24 cellular contexts compared by ENCODE assay signal in the genomic region with DNA sequence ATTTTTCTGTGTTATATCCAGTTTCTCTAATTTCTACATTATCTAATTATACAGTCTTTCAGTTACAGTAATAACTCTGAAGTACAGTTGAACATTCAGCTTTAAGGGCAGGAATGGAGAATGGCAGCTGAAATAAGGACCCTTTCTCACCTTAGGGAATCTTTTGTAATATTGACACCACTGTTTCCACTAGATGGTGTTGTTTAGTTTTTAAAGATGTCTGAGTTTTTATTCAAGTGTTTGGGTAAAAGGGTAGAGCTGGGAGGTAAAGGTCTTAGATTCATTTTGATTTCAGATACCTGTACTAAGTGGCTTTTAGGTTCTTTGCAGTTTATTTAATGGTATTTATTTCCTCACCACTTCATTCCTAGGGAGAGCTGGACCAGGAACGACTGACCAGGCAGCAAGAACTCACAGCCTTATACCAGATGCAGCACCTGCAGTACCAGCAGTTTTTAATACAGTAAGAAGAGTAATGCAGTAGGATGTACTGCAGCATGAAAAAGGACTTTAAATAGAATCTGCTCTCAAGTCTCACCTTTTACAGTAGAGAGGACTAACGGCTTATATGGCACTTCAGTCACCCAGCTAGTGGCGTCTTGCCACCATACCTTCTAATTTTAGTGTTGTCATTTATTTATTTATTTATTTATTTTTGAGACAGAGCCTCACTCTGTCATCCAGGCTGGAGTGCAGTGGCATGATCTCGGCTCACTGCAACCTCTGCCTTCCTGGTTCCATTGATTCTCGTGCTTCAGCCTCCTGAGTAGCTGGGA. TPM values are rescaled to one million over a fixed set of nuclear protein-coding genes. Genes with fewer than 3 reads are reported as not detected.
DNase-seq lines count a peak whose midpoint lies in the region; ATAC-seq and TF ChIP-seq lines count a peak whose summit lies in the region.
"Had no signal": no experiment of that assay in that cellular context is flagged by ENCODE, and none has a peak within 500 bp of the region (broad histone marks: within the 10 kb centered on the region; RNA-seq: fewer than 3 reads in every experiment).

No MANE protein-coding gene starts in this region.

- no peaks in the 10 kb centered on the region for H3K79me2 ChIP-seq in OCI-LY7 (ENCODE audit: insufficient read depth, low read depth, low read length)

- BruUV-seq in OCI-LY7 (replicated peaks; lab: Mats Ljungman, UMichigan) = no TSS peak

- H3K27me3 ChIP-seq in heart right ventricle = no peaks in the 10 kb centered on the region
- H3K27me3 ChIP-seq in gastrocnemius medialis = no peaks in the 10 kb centered on the region
- H3K27me3 ChIP-seq: BLaER1 treated with 17β-estradiol and CSF1 and Interleukin-3, amounts not matched to agents 10 nM and 100 nM; brain microvascular endothelial cell; upper lobe of right lung had no signal

- no peaks in the 10 kb centered on the region for H3K9me3 Mint-ChIP-seq in activated CD8-positive, alpha-beta T cell treated with anti-CD3 and anti-CD28 coated beads for 36 hours
- H3K9me3 Mint-ChIP-seq in activated CD8-positive, alpha-beta T cell treated with anti-CD3 and anti-CD28 coated beads, Interleukin-2, amount 10 ng/mL, durations not matched to agents 7 days and 5 days (ENCODE audit: insufficient read depth) = no peaks in the 10 kb centered on the region
- no peaks in the 10 kb centered on the region for H3K9me3 Mint-ChIP-seq in activated CD8-positive, alpha-beta memory T cell treated with anti-CD3 and anti-CD28 coated beads, Interleukin-2, amount 10 ng/mL, durations not matched to agents 7 days and 5 days (ENCODE audit: low read depth)
- H3K9me3 Mint-ChIP-seq: HFFc6; natural killer cell treated with Interleukin-12 subunit alpha and Interleukin-12 subunit beta and Interleukin-15 and Interleukin-18, amount 100 ng/mL, for 72 hours had no signal

- no peak overlapping the region for H3K27ac ChIP-seq in OCI-LY7 (ENCODE audit: low read depth, low read length, poor library complexity, severe bottlenecking)
- peak overlapping the region in 7 of 10 donors; percentile 23 to 70 (median 67) for H3K27ac ChIP-seq in heart right ventricle
- peak overlapping the region in 3 of 4 donors; percentile 28 to 64 (median 58) for H3K27ac ChIP-seq in gastrocnemius medialis
- H3K27ac ChIP-seq: BLaER1 treated with 17β-estradiol and CSF1 and Interleukin-3, amounts not matched to agents 10 nM and 100 nM; brain microvascular endothelial cell; epithelial cell of prostate; KMS-11; upper lobe of right lung had no signal

- intact Hi-C loops in activated CD8-positive, alpha-beta T cell treated with anti-CD3 and anti-CD28 coated beads for 36 hours (cut with micrococcal nuclease) = no loop called here
- intact Hi-C loops in OCI-LY7 (cut with micrococcal nuclease; ENCODE audit: unreplicated experiment) (loop anchor here (2.0 kb wide), 1 partner anchor 29 kb away; no protein-coding TSS in a partner anchor), heart right ventricle (cut with DNase I) (no loop called here), gastrocnemius medialis (cut with DNase I; ENCODE audit: low total_unique reads) (no loop called here)

- H4K20me1 ChIP-seq in OCI-LY7 (ENCODE audit: insufficient read depth, low read length) = no peaks in the 10 kb centered on the region

- H2AFZ ChIP-seq in OCI-LY7 (ENCODE audit: low read length) = no peak overlapping the region

- DNase-seq in activated CD8-positive, alpha-beta T cell treated with anti-CD3 and anti-CD28 coated beads for 36 hours = no peak
- DNase-seq in activated CD8-positive, alpha-beta T cell treated with anti-CD3 and anti-CD28 coated beads, Interleukin-2, amount 10 ng/mL, durations not matched to agents 7 days and 5 days = no peak
- peak; percentile 31 for DNase-seq in OCI-LY7 (ENCODE audit: low spot score)
- DNase-seq in heart right ventricle = peak in 1 of 2 donors; percentile 12
- peak; percentile 15 to 60 for DNase-seq in gastrocnemius medialis
- no peak for DNase-seq in activated CD8-positive, alpha-beta memory T cell treated with anti-CD3 and anti-CD28 coated beads, Interleukin-2, amount 50 U/mL, for 48 hours
- no peak for DNase-seq in SW480 (ENCODE audit: low spot score)
- no peak for DNase-seq in activated CD8-positive, alpha-beta memory T cell treated with anti-CD3 and anti-CD28 coated beads, Interleukin-2, amount 10 ng/mL, durations not matched to agents 7 days and 5 days
- DNase-seq: 8988T; brain microvascular endothelial cell; foreskin melanocyte; HFFc6; kidney glomerular epithelial cell; mesendoderm; stimulated activated CD4-positive, alpha-beta T cell treated with anti-CD3 and anti-CD28 coated beads, Interleukin-4, amount 100 ng/mL, for 24 hours; upper lobe of right lung had no signal

- no peak for ATAC-seq in activated CD8-positive, alpha-beta T cell treated with anti-CD3 and anti-CD28 coated beads for 36 hours
- ATAC-seq in activated CD8-positive, alpha-beta T cell treated with anti-CD3 and anti-CD28 coated beads, Interleukin-2, amount 10 ng/mL, durations not matched to agents 7 days and 5 days = no peak
- ATAC-seq in heart right ventricle (peak; percentile 46 to 95 (median 90)), gastrocnemius medialis (peak; percentile 88 to 94)
- no peak for ATAC-seq in activated CD8-positive, alpha-beta memory T cell treated with anti-CD3 and anti-CD28 coated beads, Interleukin-2, amount 10 ng/mL, durations not matched to agents 7 days and 5 days
- ATAC-seq: natural killer cell treated with Interleukin-12 subunit alpha and Interleukin-12 subunit beta and Interleukin-15 and Interleukin-18, amount 100 ng/mL, for 72 hours; upper lobe of right lung had no signal

- CTCF ChIA-PET in activated CD8-positive, alpha-beta T cell treated with anti-CD3 and anti-CD28 coated beads for 36 hours (lab: Charles Lee) = interaction anchor here (1.1 to 1.4 kb wide), 4 partner anchors 15 to 37 kb away, joined by 3 read pairs; no protein-coding TSS in a partner anchor
- CTCF ChIA-PET in activated CD8-positive, alpha-beta T cell treated with anti-CD3 and anti-CD28 coated beads, Interleukin-2, amount 10 ng/mL, durations not matched to agents 7 days and 5 days (lab: Charles Lee) = interaction anchor here (0.7 to 2.6 kb wide), 10 partner anchors 12 to 441 kb away, joined by 3 to 10 read pairs (median 4); no protein-coding TSS in a partner anchor
- CTCF ChIA-PET in OCI-LY7 (lab: Charles Lee; ENCODE audit: unreplicated experiment) = interaction anchor here (0.5 kb wide), 1 partner anchor 73 kb away, joined by 4 read pairs; no protein-coding TSS in a partner anchor
- CTCF ChIA-PET in activated CD8-positive, alpha-beta memory T cell treated with anti-CD3 and anti-CD28 coated beads, Interleukin-2, amount 10 ng/mL, durations not matched to agents 7 days and 5 days (lab: Charles Lee) = interaction anchor here (1.1 to 2.7 kb wide), 6 partner anchors 12 to 441 kb away, joined by 3 to 13 read pairs (median 6); partner anchors contain the start of gene ATG16L1

- peak; percentile 23 for TF ChIP-seq CTCF in activated CD8-positive, alpha-beta T cell treated with anti-CD3 and anti-CD28 coated beads for 36 hours (IDR thresholded peaks at IDR 0.05)
- peak; percentile 74 for TF ChIP-seq CTCF in OCI-LY7 (conservative IDR thresholded peaks at IDR 0.05; ENCODE audit: low read length)
- TF ChIP-seq CTCF in heart right ventricle (IDR thresholded peaks at IDR 0.05) = peak in 3 of 9 donors; percentile 7 to 28 (median 12)
- no peak for TF ChIP-seq CTCF in gastrocnemius medialis (IDR thresholded peaks at IDR 0.05 in 4 of 5, conservative IDR thresholded peaks at IDR 0.05 in 1 of 5)

- 42 to 68% methylated on average over 5 of the region's 5 CpGs for WGBS in heart right ventricle, 2 donors

- no peaks in the 10 kb centered on the region for H3K27me3 Mint-ChIP-seq in activated CD8-positive, alpha-beta T cell treated with anti-CD3 and anti-CD28 coated beads for 36 hours
- H3K27me3 Mint-ChIP-seq in activated CD8-positive, alpha-beta T cell treated with anti-CD3 and anti-CD28 coated beads, Interleukin-2, amount 10 ng/mL, durations not matched to agents 7 days and 5 days (ENCODE audit: low read depth) = no peaks in the 10 kb centered on the region
- H3K27me3 Mint-ChIP-seq in activated CD8-positive, alpha-beta memory T cell treated with anti-CD3 and anti-CD28 coated beads, Interleukin-2, amount 10 ng/mL, durations not matched to agents 7 days and 5 days = no peaks in the 10 kb centered on the region
- H3K27me3 Mint-ChIP-seq: natural killer cell treated with Interleukin-12 subunit alpha and Interleukin-12 subunit beta and Interleukin-15 and Interleukin-18, amount 100 ng/mL, for 72 hours; progenitor cell of endocrine pancreas had no signal

- H3K9me3 ChIP-seq in OCI-LY7 (ENCODE audit: low read length) (no peaks in the 10 kb centered on the region), heart right ventricle (no peaks in the 10 kb centered on the region), gastrocnemius medialis (no peaks in the 10 kb centered on the region)
- H3K9me3 ChIP-seq: upper lobe of right lung had no signal

- H3K4me1 Mint-ChIP-seq in activated CD8-positive, alpha-beta T cell treated with anti-CD3 and anti-CD28 coated beads for 36 hours (ENCODE audit: low read depth) = no peaks in the 10 kb centered on the region
- no peaks in the 10 kb centered on the region for H3K4me1 Mint-ChIP-seq in activated CD8-positive, alpha-beta T cell treated with anti-CD3 and anti-CD28 coated beads, Interleukin-2, amount 10 ng/mL, durations not matched to agents 7 days and 5 days (ENCODE audit: low read depth)
- H3K4me1 Mint-ChIP-seq in activated CD8-positive, alpha-beta memory T cell treated with anti-CD3 and anti-CD28 coated beads, Interleukin-2, amount 10 ng/mL, durations not matched to agents 7 days and 5 days = peaks cover 7% of the 10 kb centered on the region

- H3K4me3 ChIP-seq in OCI-LY7 (ENCODE audit: low read depth, low read length, poor library complexity, severe bottlenecking) (no peak overlapping the region), heart right ventricle (no peak overlapping the region), gastrocnemius medialis (no peak overlapping the region)
- H3K4me3 ChIP-seq: BLaER1 treated with 17β-estradiol and CSF1 and Interleukin-3, amounts not matched to agents 10 nM and 100 nM; smooth muscle cell; upper lobe of right lung had no signal

- peaks cover 78% of the 10 kb centered on the region for H3K36me3 ChIP-seq in OCI-LY7 (ENCODE audit: insufficient read depth, low read length)
- H3K36me3 ChIP-seq in heart right ventricle = peaks cover 0 to 99% (median 47%) of the 10 kb centered on the region in 9 donors
- H3K36me3 ChIP-seq in gastrocnemius medialis = peaks cover 0 to 49% of the 10 kb centered on the region in 2 donors

- no peak overlapping the region for H3K4me2 ChIP-seq in OCI-LY7 (ENCODE audit: low read length)
- H3K4me2 ChIP-seq: BLaER1 treated with 17β-estradiol and CSF1 and Interleukin-3, amounts not matched to agents 10 nM and 100 nM; KMS-11; smooth muscle cell had no signal

- H3K36me3 Mint-ChIP-seq in activated CD8-positive, alpha-beta T cell treated with anti-CD3 and anti-CD28 coated beads for 36 hours (ENCODE audit: low read depth) = peaks cover 26% of the 10 kb centered on the region
- peaks cover 47% of the 10 kb centered on the region for H3K36me3 Mint-ChIP-seq in activated CD8-positive, alpha-beta T cell treated with anti-CD3 and anti-CD28 coated beads, Interleukin-2, amount 10 ng/mL, durations not matched to agents 7 days and 5 days (ENCODE audit: low read depth)
- H3K36me3 Mint-ChIP-seq in activated CD8-positive, alpha-beta memory T cell treated with anti-CD3 and anti-CD28 coated beads, Interleukin-2, amount 10 ng/mL, durations not matched to agents 7 days and 5 days = peaks cover 36% of the 10 kb centered on the region

- no peak overlapping the region for H3K4me3 Mint-ChIP-seq in activated CD8-positive, alpha-beta T cell treated with anti-CD3 and anti-CD28 coated beads for 36 hours
- no peak overlapping the region for H3K4me3 Mint-ChIP-seq in activated CD8-positive, alpha-beta T cell treated with anti-CD3 and anti-CD28 coated beads, Interleukin-2, amount 10 ng/mL, durations not matched to agents 7 days and 5 days
- no peak overlapping the region for H3K4me3 Mint-ChIP-seq in activated CD8-positive, alpha-beta memory T cell treated with anti-CD3 and anti-CD28 coated beads, Interleukin-2, amount 10 ng/mL, durations not matched to agents 7 days and 5 days
- H3K4me3 Mint-ChIP-seq: HFFc6; natural killer cell treated with Interleukin-12 subunit alpha and Interleukin-12 subunit beta and Interleukin-15 and Interleukin-18, amount 100 ng/mL, for 72 hours had no signal

- POLR2A ChIA-PET in activated CD8-positive, alpha-beta T cell treated with anti-CD3 and anti-CD28 coated beads for 36 hours (lab: Charles Lee) = no interaction called here
- POLR2A ChIA-PET in activated CD8-positive, alpha-beta T cell treated with anti-CD3 and anti-CD28 coated beads, Interleukin-2, amount 10 ng/mL, durations not matched to agents 7 days and 5 days (lab: Charles Lee) = no interaction called here
- POLR2A ChIA-PET in OCI-LY7 (lab: Charles Lee) = interaction anchor here (0.6 kb wide), 3 partner anchors 10 to 1919 kb away, joined by 3 to 4 read pairs (median 3); no protein-coding TSS in a partner anchor

- no peaks in the 10 kb centered on the region for H3K9me2 ChIP-seq in OCI-LY7 (ENCODE audit: insufficient read depth, low read length)

- in situ Hi-C loops in gastrocnemius medialis (cut with MboI; ENCODE audit: low sequenced_read_pairs in 4 of 4) = loop anchor here in 1 of 4 donors (25.0 kb wide), 1 partner anchor 197 kb away; no protein-coding TSS in a partner anchor

- no peak for TF ChIP-seq POLR2A in gastrocnemius medialis (IDR thresholded peaks at IDR 0.05)

- H3K27ac Mint-ChIP-seq in activated CD8-positive, alpha-beta T cell treated with anti-CD3 and anti-CD28 coated beads for 36 hours = no peak overlapping the region
- H3K27ac Mint-ChIP-seq in activated CD8-positive, alpha-beta T cell treated with anti-CD3 and anti-CD28 coated beads, Interleukin-2, amount 10 ng/mL, durations not matched to agents 7 days and 5 days = no peak overlapping the region
- no peak overlapping the region for H3K27ac Mint-ChIP-seq in activated CD8-positive, alpha-beta memory T cell treated with anti-CD3 and anti-CD28 coated beads, Interleukin-2, amount 10 ng/mL, durations not matched to agents 7 days and 5 days
- H3K27ac Mint-ChIP-seq: HFFc6; natural killer cell treated with Interleukin-12 subunit alpha and Interleukin-12 subunit beta and Interleukin-15 and Interleukin-18, amount 100 ng/mL, for 72 hours; progenitor cell of endocrine pancreas had no signal

- H3K4me1 ChIP-seq in OCI-LY7 (ENCODE audit: insufficient read depth, low read length, poor library complexity, severe bottlenecking) = peaks cover 8% of the 10 kb centered on the region
- peaks cover 0 to 15% (median 0%) of the 10 kb centered on the region in 9 donors for H3K4me1 ChIP-seq in heart right ventricle
- H3K4me1 ChIP-seq in gastrocnemius medialis = peaks cover 11 to 15% of the 10 kb centered on the region in 2 donors
- H3K4me1 ChIP-seq: BLaER1 treated with 17β-estradiol and CSF1 and Interleukin-3, amounts not matched to agents 10 nM and 100 nM; upper lobe of right lung had no signal

RNA-seq across cellular contexts. Expression of gene KCNJ13, which starts 33.2 kb away (rescaled TPM):
- total RNA-seq in activated CD8-positive, alpha-beta T cell treated with anti-CD3 and anti-CD28 coated beads for 36 hours = not detected
- not detected for total RNA-seq in activated CD8-positive, alpha-beta T cell treated with anti-CD3 and anti-CD28 coated beads, Interleukin-2, amount 10 ng/mL, durations not matched to agents 7 days and 5 days
- not detected in 2 replicates for total RNA-seq in OCI-LY7 (2014; rRNA removed; shearing (Covaris generic))
- total RNA-seq in OCI-LY7 (2022) (not detected in 2 replicates), heart right ventricle (not detected), gastrocnemius medialis (not detected)
- not detected for polyA plus RNA-seq in heart right ventricle
- not detected for total RNA-seq in activated CD8-positive, alpha-beta memory T cell treated with anti-CD3 and anti-CD28 coated beads, Interleukin-2, amount 10 ng/mL, durations not matched to agents 7 days and 5 days
- total RNA-seq: dermis microvascular lymphatic vessel endothelial cell; HFFc6; natural killer cell treated with Interleukin-12 subunit alpha and Interleukin-12 subunit beta and Interleukin-15 and Interleukin-18, amount 100 ng/mL, for 72 hours; smooth muscle cell; T-helper 2 cell treated with Interferon-gamma antibody and Interleukin-4, amounts not matched to agents 100 ng/mL and 5 ng/mL, for 36 hours; upper lobe of right lung had no signal
- polyA plus RNA-seq: smooth muscle cell had no signal

Comparison
In these comparisons a context has a peak if more than half of its experiments do, and no peak if none do; other contexts are left out.
1. ATAC-seq: peak in heart right ventricle (8 of 8) and gastrocnemius medialis (2 of 2); none in activated CD8-positive, alpha-beta T cell treated with anti-CD3 and anti-CD28 coated beads for 36 hours (single experiment), activated CD8-positive, alpha-beta T cell treated with anti-CD3 and anti-CD28 coated beads, Interleukin-2, amount 10 ng/mL, durations not matched to agents 7 days and 5 days (single experiment) and activated CD8-positive, alpha-beta memory T cell treated with anti-CD3 and anti-CD28 coated beads, Interleukin-2, amount 10 ng/mL, durations not matched to agents 7 days and 5 days (single experiment).
2. DNase-seq: peak in OCI-LY7 (single experiment) and gastrocnemius medialis (2 of 2); none in activated CD8-positive, alpha-beta T cell treated with anti-CD3 and anti-CD28 coated beads for 36 hours (single experiment), activated CD8-positive, alpha-beta T cell treated with anti-CD3 and anti-CD28 coated beads, Interleukin-2, amount 10 ng/mL, durations not matched to agents 7 days and 5 days (single experiment), activated CD8-positive, alpha-beta memory T cell treated with anti-CD3 and anti-CD28 coated beads, Interleukin-2, amount 50 U/mL, for 48 hours (single experiment), SW480 (single experiment) and activated CD8-positive, alpha-beta memory T cell treated with anti-CD3 and anti-CD28 coated beads, Interleukin-2, amount 10 ng/mL, durations not matched to agents 7 days and 5 days (single experiment).
3. CTCF ChIP-seq: peak in activated CD8-positive, alpha-beta T cell treated with anti-CD3 and anti-CD28 coated beads for 36 hours (single experiment) and OCI-LY7 (single experiment); none in gastrocnemius medialis (0 of 5).